In the genomic region with DNA sequence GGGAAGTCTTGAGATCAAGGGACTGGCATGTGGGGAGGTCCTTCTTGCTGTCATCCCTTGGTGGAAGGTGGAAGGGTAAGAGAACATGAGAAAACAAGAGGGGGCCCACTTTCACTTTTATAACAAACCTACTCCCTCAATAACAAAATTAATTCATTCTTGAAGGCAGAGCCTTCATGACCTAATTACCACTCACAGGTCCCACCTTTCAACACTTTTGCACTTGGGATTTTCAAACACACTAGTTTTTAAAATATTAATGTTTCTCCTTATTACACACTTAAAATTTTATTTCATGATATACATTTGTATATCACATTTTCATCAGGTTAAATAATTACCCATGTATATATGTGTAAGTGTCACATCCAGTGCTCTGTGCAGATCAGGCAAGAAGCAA, we compare ENCODE assay signal across 11 cellular contexts. TPM values are rescaled to one million over a fixed set of nuclear protein-coding genes. Genes with fewer than 3 reads are reported as not detected.
DNase-seq lines count a peak whose midpoint lies in the region; ATAC-seq and TF ChIP-seq lines count a peak whose summit lies in the region.
"Had no signal": no experiment of that assay in that cellular context is flagged by ENCODE, and none has a peak within 500 bp of the region (broad histone marks: within the 10 kb centered on the region; RNA-seq: fewer than 3 reads in every experiment).

No MANE protein-coding gene starts in this region.

- no peak for DNase-seq in T-helper 2 cell treated with Interferon-gamma antibody and Interleukin-4, amounts not matched to agents 5 μg/mL and 100 μg/mL, for 36 hours (ENCODE audit: low spot score)
- DNase-seq in T-helper 2 cell = no peak
- no peak for DNase-seq in fibroblast of the aortic adventitia (ENCODE audit: low read depth)
- DNase-seq in smooth muscle cell (lab: John Stamatoyannopoulos, UW; ENCODE audit: unreplicated experiment) = no peak
- no peak for DNase-seq in epidermal melanocyte (ENCODE audit: insufficient read length, low spot score)
- DNase-seq: activated B cell treated with CpG ODN at 0.5 μM for 24 hours; NCI-H2081; stimulated activated naive CD4-positive, alpha-beta T cell had no signal

- no peak for ATAC-seq in HG02870 (IDR thresholded peaks at IDR 0.05; ENCODE audit: unreplicated experiment)
- ATAC-seq in GM21528 (IDR thresholded peaks at IDR 0.05; ENCODE audit: low FRiP score, unreplicated experiment) = no peak

- H3K27ac ChIP-seq in smooth muscle cell (ENCODE audit: low read depth) = peak overlapping the region; percentile 99

- TF ChIP-seq CTCF in WI38 (IDR thresholded peaks at IDR 0.05; ENCODE audit: low read depth, low read length) (no peak), fibroblast of the aortic adventitia (IDR thresholded peaks at IDR 0.05; ENCODE audit: insufficient read depth, low read length) (no peak), smooth muscle cell (IDR thresholded peaks at IDR 0.05; ENCODE audit: borderline replicate concordance, insufficient read depth, poor library complexity, severe bottlenecking) (no peak)

- no peak overlapping the region for H3K27ac Mint-ChIP-seq in T-helper 2 cell treated with Interferon-gamma antibody and Interleukin-4, amounts not matched to agents 5 μg/mL and 100 μg/mL, for 36 hours

- H3K4me1 ChIP-seq in smooth muscle cell (ENCODE audit: low read depth) = peaks cover 10% of the 10 kb centered on the region

- H3K9me3 Mint-ChIP-seq in T-helper 2 cell treated with Interferon-gamma antibody and Interleukin-4, amounts not matched to agents 5 μg/mL and 100 μg/mL, for 36 hours = no peaks in the 10 kb centered on the region
- H3K9me3 Mint-ChIP-seq: activated B cell treated with CpG ODN at 0.5 μM for 24 hours had no signal

- H3K79me2 ChIP-seq in smooth muscle cell (ENCODE audit: low read depth) = peaks cover 59% of the 10 kb centered on the region

- peaks cover 22% of the 10 kb centered on the region for H3K4me1 Mint-ChIP-seq in T-helper 2 cell treated with Interferon-gamma antibody and Interleukin-4, amounts not matched to agents 5 μg/mL and 100 μg/mL, for 36 hours (ENCODE audit: low read depth)

- H3K27me3 Mint-ChIP-seq in T-helper 2 cell treated with Interferon-gamma antibody and Interleukin-4, amounts not matched to agents 5 μg/mL and 100 μg/mL, for 36 hours (ENCODE audit: low read depth) = peaks cover 4% of the 10 kb centered on the region
- H3K27me3 Mint-ChIP-seq: activated B cell treated with CpG ODN at 0.5 μM for 24 hours had no signal

- H4K20me1 ChIP-seq in smooth muscle cell (ENCODE audit: low read depth) = peaks cover 30% of the 10 kb centered on the region

- no peaks in the 10 kb centered on the region for H3K9me3 ChIP-seq in smooth muscle cell (replicated peaks; ENCODE audit: low read depth)

- peak overlapping the region; percentile 99 for H3K9ac ChIP-seq in smooth muscle cell (ENCODE audit: low read depth)

- peak overlapping the region; percentile 90 for H3K4me3 Mint-ChIP-seq in T-helper 2 cell treated with Interferon-gamma antibody and Interleukin-4, amounts not matched to agents 5 μg/mL and 100 μg/mL, for 36 hours

- peak overlapping the region; percentile 90 for H3K4me2 ChIP-seq in smooth muscle cell

- H3K36me3 ChIP-seq in smooth muscle cell (ENCODE audit: low read depth) = no peaks in the 10 kb centered on the region

- no peak overlapping the region for H2AFZ ChIP-seq in smooth muscle cell (ENCODE audit: low read depth)

- no peaks in the 10 kb centered on the region for H3K27me3 ChIP-seq in smooth muscle cell (ENCODE audit: low read depth)

- peak overlapping the region; percentile 74 for H3K4me3 ChIP-seq in WI38 (ENCODE audit: low read depth, low read length)
- H3K4me3 ChIP-seq in fibroblast of the aortic adventitia (ENCODE audit: low read depth, low read length) = peak overlapping the region; percentile 95
- peak overlapping the region; percentile 96 for H3K4me3 ChIP-seq in smooth muscle cell

- peaks cover 12% of the 10 kb centered on the region for H3F3A ChIP-seq in smooth muscle cell (ENCODE audit: low read depth)

- peaks cover 2% of the 10 kb centered on the region for H3K36me3 Mint-ChIP-seq in T-helper 2 cell treated with Interferon-gamma antibody and Interleukin-4, amounts not matched to agents 5 μg/mL and 100 μg/mL, for 36 hours (ENCODE audit: low read depth)

RNA-seq across cellular contexts. Expression of a gene that starts 2.0 kb away (rescaled TPM):
- total RNA-seq in fibroblast of the aortic adventitia (ENCODE audit: low replicate concordance) (16.4 and 22.7 TPM in 2 replicates), smooth muscle cell (23.2 and 35.5 TPM in 2 replicates)
- 25.1 and 26.1 TPM in 2 replicates for polyA plus RNA-seq in smooth muscle cell
